14 cellular contexts compared by ENCODE assay signal in genomic region chr9:90344013-90344412, GRCh38.
A peak's percentile ranks its signal among the peaks of the same experiment; 100 is the strongest.
DNase-seq lines count a peak whose midpoint lies in the region; ATAC-seq and TF ChIP-seq lines count a peak whose summit lies in the region.
"Had no signal": no experiment of that assay in that cellular context is flagged by ENCODE, and none has a peak within 500 bp of the region (broad histone marks: within the 10 kb centered on the region; RNA-seq: fewer than 3 reads in every experiment).

No MANE protein-coding gene starts in this region.

- H3K27me3 ChIP-seq in mammary epithelial cell (ENCODE audit: insufficient read depth, low read length) (no peaks in the 10 kb centered on the region), left lung (no peaks in the 10 kb centered on the region)
- H3K27me3 ChIP-seq: SJCRH30 had no signal

- H3K4me3 ChIP-seq in mammary epithelial cell (replicated peaks in 1 of 3; ENCODE audit: insufficient read depth in 1 of 3, low read depth in 2 of 3, low read length in 3 of 3) = no peak overlapping the region
- no peak overlapping the region for H3K4me3 ChIP-seq in lower leg skin (ENCODE audit: low read depth, poor library complexity, severe bottlenecking)
- no peak overlapping the region for H3K4me3 ChIP-seq in left lung
- H3K4me3 ChIP-seq: SJCRH30 had no signal

- H3K4me1 Mint-ChIP-seq in MCF 10A (ENCODE audit: insufficient read depth, unreplicated experiment) = no peaks in the 10 kb centered on the region
- H3K4me1 Mint-ChIP-seq: activated naive CD8-positive, alpha-beta T cell treated with anti-CD3 and anti-CD28 coated beads, Interleukin-2, amount 10 ng/mL, durations not matched to agents 7 days and 5 days; nephron had no signal

- POLR2A ChIA-PET in MCF 10A (lab: Yijun Ruan, JAX) = no interaction called here

- H3K27ac ChIP-seq in mammary epithelial cell (ENCODE audit: insufficient read depth, low read depth, low read length) = peak overlapping the region; percentile 72
- H3K27ac ChIP-seq in left lung = no peak overlapping the region
- H3K27ac ChIP-seq: SJCRH30 had no signal

- intact Hi-C loops in mammary epithelial cell (cut with micrococcal nuclease) = loop anchor here (1.0 kb wide), 1 partner anchor 43 kb away; no protein-coding TSS in a partner anchor
- intact Hi-C loops in MCF 10A (cut with micrococcal nuclease) = no loop called here
- intact Hi-C loops in lower leg skin (cut with DNase I; ENCODE audit: low total_unique reads) = no loop called here
- intact Hi-C loops in left lung (cut with DNase I) = no loop called here

- in situ Hi-C loops in mammary epithelial cell (cut with MboI; ENCODE audit: low sequenced_read_pairs in 2 of 2) = no loop called here

- H3K79me2 ChIP-seq in mammary epithelial cell (ENCODE audit: insufficient read depth, low read length) = no peaks in the 10 kb centered on the region

- H3K27me3 Mint-ChIP-seq in MCF 10A (ENCODE audit: insufficient read depth, unreplicated experiment) = peaks cover 79% of the 10 kb centered on the region

- BruUV-seq in mammary epithelial cell (replicated peaks; lab: Mats Ljungman, UMichigan) (no TSS peak), MCF 10A (replicated peaks; lab: Mats Ljungman, UMichigan) (no TSS peak)

- no peaks in the 10 kb centered on the region for H3K9me3 ChIP-seq in mammary epithelial cell (replicated peaks; ENCODE audit: insufficient read depth, low read length)
- no peaks in the 10 kb centered on the region for H3K9me3 ChIP-seq in left lung
- H3K9me3 ChIP-seq: SJCRH30 had no signal

- H3K9ac ChIP-seq in mammary epithelial cell (ENCODE audit: insufficient read depth, low read length) = no peak overlapping the region

- H3K36me3 ChIP-seq in mammary epithelial cell (ENCODE audit: insufficient read depth, low read length) (no peaks in the 10 kb centered on the region), left lung (no peaks in the 10 kb centered on the region)
- H3K36me3 ChIP-seq: SJCRH30 had no signal

- no peaks in the 10 kb centered on the region for H3K36me3 Mint-ChIP-seq in MCF 10A (ENCODE audit: insufficient read depth, unreplicated experiment)
- H3K36me3 Mint-ChIP-seq: activated naive CD8-positive, alpha-beta T cell treated with anti-CD3 and anti-CD28 coated beads, Interleukin-2, amount 10 ng/mL, durations not matched to agents 7 days and 5 days had no signal

- no peak overlapping the region for H3K4me3 Mint-ChIP-seq in MCF 10A (ENCODE audit: unreplicated experiment)
- H3K4me3 Mint-ChIP-seq: activated naive CD8-positive, alpha-beta T cell treated with anti-CD3 and anti-CD28 coated beads, Interleukin-2, amount 10 ng/mL, durations not matched to agents 7 days and 5 days; activated T-cell treated with anti-CD3 and anti-CD28 coated beads, Interleukin-2, amount 50 U/mL, for 24 hours; nephron had no signal

- no peaks in the 10 kb centered on the region for H3K9me3 Mint-ChIP-seq in MCF 10A (ENCODE audit: unreplicated experiment)
- H3K9me3 Mint-ChIP-seq: activated naive CD8-positive, alpha-beta T cell treated with anti-CD3 and anti-CD28 coated beads, Interleukin-2, amount 10 ng/mL, durations not matched to agents 7 days and 5 days; activated T-cell treated with anti-CD3 and anti-CD28 coated beads, Interleukin-2, amount 50 U/mL, for 24 hours had no signal

- ATAC-seq in HG03139 (IDR thresholded peaks at IDR 0.05; ENCODE audit: unreplicated experiment) (no peak), left lung (no peak)

- 0% methylated on average over 1 of the region's 1 CpG for WGBS in mammary epithelial cell (ENCODE audit: low coverage, missing lambda C conversion rate)
- WGBS in lower leg skin, 2 donors = 13 to 22% methylated on average over 1 of the region's 1 CpG

- no peak for TF ChIP-seq POLR2A in lower leg skin (IDR thresholded peaks at IDR 0.05)

- TF ChIP-seq CTCF in mammary epithelial cell (conservative IDR thresholded peaks at IDR 0.05 in 1 of 2, IDR thresholded peaks at IDR 0.05 in 1 of 2; ENCODE audit: extremely low read depth in 1 of 2, insufficient read depth in 1 of 2, low read depth in 1 of 2, low read length in 2 of 2) = no peak
- no peak for TF ChIP-seq CTCF in MCF 10A (IDR thresholded peaks at IDR 0.05; ENCODE audit: unreplicated experiment)
- no peak for TF ChIP-seq CTCF in lower leg skin (IDR thresholded peaks at IDR 0.05)
- TF ChIP-seq CTCF in left lung (IDR thresholded peaks at IDR 0.05) = no peak

- peaks cover 19% of the 10 kb centered on the region for H3K4me1 ChIP-seq in mammary epithelial cell (ENCODE audit: insufficient read depth, low read length)
- no peaks in the 10 kb centered on the region for H3K4me1 ChIP-seq in left lung
- H3K4me1 ChIP-seq: SJCRH30 had no signal

- H2AFZ ChIP-seq in mammary epithelial cell (ENCODE audit: low read depth, low read length) = no peak overlapping the region

- peak overlapping the region; percentile 8 for H3K4me2 ChIP-seq in mammary epithelial cell (ENCODE audit: insufficient read depth, low read depth, low read length)

- dilution Hi-C loops in mammary epithelial cell (cut with HindIII; ENCODE audit: low sequenced_read_pairs) = no loop called here

- CTCF ChIA-PET in mammary epithelial cell (lab: Charles Lee; ENCODE audit: low non-redundant PET) (no interaction called here), MCF 10A (lab: Yijun Ruan, JAX) (interaction anchor here (0.6 kb wide), 2 partner anchors 29 to 102 kb away, joined by 3 read pairs; no protein-coding TSS in a partner anchor)

- DNase-seq in mammary epithelial cell (peak; percentile 88), MCF 10A (ENCODE audit: unreplicated experiment) (no peak), astrocyte of the hippocampus (ENCODE audit: low read depth, low spot score) (peak; percentile 58), iris pigment epithelial cell (ENCODE audit: low read depth) (peak; percentile 16), lower leg skin (ENCODE audit: low spot score in 2 of 2) (no peak), mesenteric fat pad (ENCODE audit: low spot score) (no peak), left lung (no peak)
- DNase-seq: activated CD4-positive, alpha-beta T cell treated with anti-CD3 and anti-CD28 coated beads, Interleukin-2, amount 50 U/mL, for 1 hour; activated naive CD8-positive, alpha-beta T cell treated with anti-CD3 and anti-CD28 coated beads, Interleukin-2, amount 10 ng/mL, durations not matched to agents 7 days and 5 days; activated T-cell treated with anti-CD3 and anti-CD28 coated beads, Interleukin-2, amount 50 U/mL, for 24 hours; cerebellar nuclear complex had no signal

- no peaks in the 10 kb centered on the region for H4K20me1 ChIP-seq in mammary epithelial cell (ENCODE audit: insufficient read depth, low read length)

- no peak overlapping the region for H3K27ac Mint-ChIP-seq in MCF 10A (ENCODE audit: low read depth, unreplicated experiment)
- H3K27ac Mint-ChIP-seq: activated naive CD8-positive, alpha-beta T cell treated with anti-CD3 and anti-CD28 coated beads, Interleukin-2, amount 10 ng/mL, durations not matched to agents 7 days and 5 days; activated T-cell treated with anti-CD3 and anti-CD28 coated beads, Interleukin-2, amount 50 U/mL, for 24 hours had no signal

Comparison
In these comparisons a context has a peak if more than half of its experiments do, and no peak if none do; other contexts are left out.
1. DNase-seq: peak in mammary epithelial cell (single experiment), astrocyte of the hippocampus (single experiment) and iris pigment epithelial cell (single experiment); none in MCF 10A (single experiment), lower leg skin (0 of 2), mesenteric fat pad (single experiment) and left lung (0 of 2).